13 cellular contexts compared by ENCODE assay signal in genomic region chr2:196183528-196184231, GRCh38. TPM values are rescaled to one million over a fixed set of nuclear protein-coding genes. Genes with fewer than 3 reads are reported as not detected.
DNase-seq lines count a peak whose midpoint lies in the region; ATAC-seq and TF ChIP-seq lines count a peak whose summit lies in the region.
"Had no signal": no experiment of that assay in that cellular context is flagged by ENCODE, and none has a peak within 500 bp of the region (broad histone marks: within the 10 kb centered on the region; RNA-seq: fewer than 3 reads in every experiment).

No MANE protein-coding gene starts in this region.

- H3K4me2 ChIP-seq in OCI-LY1 (ENCODE audit: low read length) = peak overlapping the region; percentile 54; the same call in 1 of the 2 replicates

- no peak overlapping the region for H3K4me3 ChIP-seq in OCI-LY1 (ENCODE audit: low read depth, low read length, poor library complexity, severe bottlenecking)
- no peak overlapping the region for H3K4me3 ChIP-seq in spleen
- H3K4me3 ChIP-seq: right lobe of liver had no signal

- H3K4me3 Mint-ChIP-seq in activated CD4-positive, alpha-beta T cell treated with anti-CD3 and anti-CD28 coated beads, Interleukin-2, amount 10 ng/mL, durations not matched to agents 24 days and 14 days = peak overlapping the region; percentile 84
- H3K4me3 Mint-ChIP-seq in activated naive CD8-positive, alpha-beta T cell treated with anti-CD3 and anti-CD28 coated beads, Interleukin-2, amount 10 ng/mL, durations not matched to agents 7 days and 5 days = peak overlapping the region; percentile 84
- H3K4me3 Mint-ChIP-seq: HFFc6 had no signal

- peaks cover 18% of the 10 kb centered on the region for H3K9me3 Mint-ChIP-seq in activated CD4-positive, alpha-beta T cell treated with anti-CD3 and anti-CD28 coated beads, Interleukin-2, amount 10 ng/mL, durations not matched to agents 24 days and 14 days
- H3K9me3 Mint-ChIP-seq in activated naive CD8-positive, alpha-beta T cell treated with anti-CD3 and anti-CD28 coated beads, Interleukin-2, amount 10 ng/mL, durations not matched to agents 7 days and 5 days = peaks cover 7% of the 10 kb centered on the region
- H3K9me3 Mint-ChIP-seq: HFFc6 had no signal

- no peaks in the 10 kb centered on the region for H3K27me3 Mint-ChIP-seq in activated CD4-positive, alpha-beta T cell treated with anti-CD3 and anti-CD28 coated beads, Interleukin-2, amount 10 ng/mL, durations not matched to agents 24 days and 14 days
- no peaks in the 10 kb centered on the region for H3K27me3 Mint-ChIP-seq in activated naive CD8-positive, alpha-beta T cell treated with anti-CD3 and anti-CD28 coated beads, Interleukin-2, amount 10 ng/mL, durations not matched to agents 7 days and 5 days

- peaks cover 15% of the 10 kb centered on the region for H3K36me3 Mint-ChIP-seq in activated CD4-positive, alpha-beta T cell treated with anti-CD3 and anti-CD28 coated beads, Interleukin-2, amount 10 ng/mL, durations not matched to agents 24 days and 14 days (ENCODE audit: low read depth)
- H3K36me3 Mint-ChIP-seq in activated naive CD8-positive, alpha-beta T cell treated with anti-CD3 and anti-CD28 coated beads, Interleukin-2, amount 10 ng/mL, durations not matched to agents 7 days and 5 days = peaks cover 16% of the 10 kb centered on the region

- H3K27ac ChIP-seq in OCI-LY1 (ENCODE audit: low read depth, low read length, poor library complexity, severe bottlenecking) = peak overlapping the region; percentile 86
- peak overlapping the region; percentile 44 to 87 (median 77) for H3K27ac ChIP-seq in spleen
- H3K27ac ChIP-seq: right lobe of liver, RWPE1 had no signal

- H2AFZ ChIP-seq in OCI-LY1 (ENCODE audit: low read length) = no peak overlapping the region

- no peak for DNase-seq in activated CD4-positive, alpha-beta T cell treated with anti-CD3 and anti-CD28 coated beads, Interleukin-2, amount 10 ng/mL, durations not matched to agents 24 days and 14 days
- no peak for DNase-seq in activated CD4-positive, alpha-beta T cell treated with anti-CD3 and anti-CD28 coated beads for 1 hour
- no peak for DNase-seq in activated naive CD8-positive, alpha-beta T cell treated with anti-CD3 and anti-CD28 coated beads, Interleukin-2, amount 10 ng/mL, durations not matched to agents 7 days and 5 days
- no peak for DNase-seq in spleen
- no peak for DNase-seq in hippocampal formation (lab: John Stamatoyannopoulos, UW)
- no peak for DNase-seq in NCI-H1105 treated with DMSO at 0.1 percent for 48 hours (lab: John Stamatoyannopoulos, UW)
- DNase-seq: Caco-2, HFFc6, NCI-H1930, right lobe of liver had no signal

- H4K20me1 ChIP-seq in OCI-LY1 (ENCODE audit: insufficient read depth, low read length) = no peaks in the 10 kb centered on the region

- no peaks in the 10 kb centered on the region for H3K9me2 ChIP-seq in OCI-LY1 (ENCODE audit: low read depth, low read length)

- peaks cover 52% of the 10 kb centered on the region for H3K4me1 Mint-ChIP-seq in activated CD4-positive, alpha-beta T cell treated with anti-CD3 and anti-CD28 coated beads, Interleukin-2, amount 10 ng/mL, durations not matched to agents 24 days and 14 days
- H3K4me1 Mint-ChIP-seq in activated naive CD8-positive, alpha-beta T cell treated with anti-CD3 and anti-CD28 coated beads, Interleukin-2, amount 10 ng/mL, durations not matched to agents 7 days and 5 days = peaks cover 61% of the 10 kb centered on the region

- TF ChIP-seq POLR2A in spleen (IDR thresholded peaks at IDR 0.05) = no peak

- H3K9ac ChIP-seq in OCI-LY1 (ENCODE audit: low read length) = no peak overlapping the region; the same call in 1 of the 2 replicates

- POLR2A ChIA-PET in activated naive CD8-positive, alpha-beta T cell treated with anti-CD3 and anti-CD28 coated beads, Interleukin-2, amount 10 ng/mL, durations not matched to agents 7 days and 5 days (lab: Charles Lee) = interaction anchor here (0.6 to 3.9 kb wide), 18 partner anchors 9 to 719 kb away, joined by 3 to 39 read pairs (median 6); partner anchors contain the start of gene STK17B

- TF ChIP-seq CTCF in OCI-LY1 (IDR thresholded peaks at IDR 0.05; ENCODE audit: low read length) (no peak), spleen (IDR thresholded peaks at IDR 0.05 in 8 of 11, conservative IDR thresholded peaks at IDR 0.05 in 3 of 11) (no peak)

- H3K9me3 ChIP-seq in OCI-LY1 (ENCODE audit: low read length) (no peaks in the 10 kb centered on the region), spleen (peaks cover 0 to 4% (median 0%) of the 10 kb centered on the region in 8 donors)
- H3K9me3 ChIP-seq: Caco-2, right lobe of liver had no signal

- no peaks in the 10 kb centered on the region for H3F3A ChIP-seq in OCI-LY1 (ENCODE audit: insufficient read depth, low read length)

- H3K27ac Mint-ChIP-seq in activated CD4-positive, alpha-beta T cell treated with anti-CD3 and anti-CD28 coated beads, Interleukin-2, amount 10 ng/mL, durations not matched to agents 24 days and 14 days = peak overlapping the region; percentile 98
- H3K27ac Mint-ChIP-seq in activated naive CD8-positive, alpha-beta T cell treated with anti-CD3 and anti-CD28 coated beads, Interleukin-2, amount 10 ng/mL, durations not matched to agents 7 days and 5 days = peak overlapping the region; percentile 96
- H3K27ac Mint-ChIP-seq: HFFc6 had no signal

- H3K36me3 ChIP-seq in OCI-LY1 (ENCODE audit: insufficient read depth, low read length) (no peaks in the 10 kb centered on the region), spleen (no peaks in the 10 kb centered on the region)
- H3K36me3 ChIP-seq: right lobe of liver had no signal

- H3K4me1 ChIP-seq in OCI-LY1 (ENCODE audit: insufficient read depth, low read length, severe bottlenecking) (peaks cover 74% of the 10 kb centered on the region), spleen (peaks cover 5 to 82% (median 33%) of the 10 kb centered on the region in 6 donors)
- H3K4me1 ChIP-seq: Caco-2, right lobe of liver had no signal

- 66 to 72% (median 67%) methylated on average over 5 of the region's 5 CpGs for WGBS in spleen, 5 donors

- peak; percentile 64 for ATAC-seq in activated naive CD8-positive, alpha-beta T cell treated with anti-CD3 and anti-CD28 coated beads, Interleukin-2, amount 10 ng/mL, durations not matched to agents 7 days and 5 days (ENCODE audit: low read depth)
- no peak for ATAC-seq in HG03432 (IDR thresholded peaks at IDR 0.05; ENCODE audit: unreplicated experiment)
- ATAC-seq: right lobe of liver had no signal

- H3K79me2 ChIP-seq in OCI-LY1 (ENCODE audit: insufficient read depth, low read length) = no peaks in the 10 kb centered on the region

- intact Hi-C loops in activated CD4-positive, alpha-beta T cell treated with anti-CD3 and anti-CD28 coated beads, Interleukin-2, amount 10 ng/mL, durations not matched to agents 24 days and 14 days (cut with micrococcal nuclease) = no loop called here
- intact Hi-C loops in spleen (cut with DNase I; ENCODE audit: low total_unique reads) = no loop called here

- H3K27me3 ChIP-seq in OCI-LY1 (ENCODE audit: insufficient read depth, low read length) = no peaks in the 10 kb centered on the region
- H3K27me3 ChIP-seq in spleen (replicated peaks in 1 of 7) = no peaks in the 10 kb centered on the region
- H3K27me3 ChIP-seq: right lobe of liver had no signal

RNA-seq across cellular contexts. Expression of gene STK17B, which starts 12.3 kb away (rescaled TPM):
- 129 and 131 TPM in 2 replicates for total RNA-seq in activated CD4-positive, alpha-beta T cell treated with anti-CD3 and anti-CD28 coated beads, Interleukin-2, amount 10 ng/mL, durations not matched to agents 24 days and 14 days
- total RNA-seq in activated naive CD8-positive, alpha-beta T cell treated with anti-CD3 and anti-CD28 coated beads, Interleukin-2, amount 10 ng/mL, durations not matched to agents 7 days and 5 days = 100 to 1,000 TPM; 476 to 483 TPM
- 100 to 1,000 TPM; 171 to 248 (median 196) TPM for total RNA-seq in spleen
- polyA plus RNA-seq in spleen = 10 to 100 TPM; 48.7 to 56.3 (median 51.9) TPM
